Comparison of ENCODE assay signal across 22 cellular contexts in genomic region chr5:1384521-1384920, GRCh38. TPM values are rescaled to one million over a fixed set of nuclear protein-coding genes. Genes with fewer than 3 reads are reported as not detected.
A peak's percentile ranks its signal among the peaks of the same experiment; 100 is the strongest.
DNase-seq lines count a peak whose midpoint lies in the region; ATAC-seq and TF ChIP-seq lines count a peak whose summit lies in the region.
"Had no signal": no experiment of that assay in that cellular context is flagged by ENCODE, and none has a peak within 500 bp of the region (broad histone marks: within the 10 kb centered on the region; RNA-seq: fewer than 3 reads in every experiment).

No MANE protein-coding gene starts in this region.

- peaks cover 16 to 31% of the 10 kb centered on the region in 2 donors for H3K4me1 ChIP-seq in naive thymus-derived CD4-positive, alpha-beta T cell (ENCODE audit: control insufficient read depth in 2 of 2, insufficient read depth in 2 of 2, low read length in 2 of 2)
- peaks cover 5 to 39% (median 27%) of the 10 kb centered on the region in 6 donors for H3K4me1 ChIP-seq in spleen
- H3K4me1 ChIP-seq: BE2C had no signal

- peak overlapping the region in 2 of 5 donors; percentile 2 to 36 for H3K4me3 Mint-ChIP-seq in immature natural killer cell
- peak overlapping the region in 3 of 10 donors; percentile 90 to 98 (median 98) for H3K4me3 Mint-ChIP-seq in naive thymus-derived CD4-positive, alpha-beta T cell
- no peak overlapping the region for H3K4me3 Mint-ChIP-seq in activated T-helper 17 cell treated with anti-CD3 and anti-CD28 coated beads, Interleukin-2, amount 50 U/mL, for 72 hours

- no peaks in the 10 kb centered on the region for H3K27me3 ChIP-seq in naive thymus-derived CD4-positive, alpha-beta T cell (ENCODE audit: control insufficient read depth in 2 of 2, insufficient read depth in 2 of 2, low read length in 2 of 2)
- peaks cover 0 to 41% (median 0%) of the 10 kb centered on the region in 7 donors for H3K27me3 ChIP-seq in spleen (replicated peaks in 1 of 7)

- no peaks in the 10 kb centered on the region for H3K9me3 Mint-ChIP-seq in immature natural killer cell
- peaks cover 0 to 3% (median 0%) of the 10 kb centered on the region in 11 donors for H3K9me3 Mint-ChIP-seq in naive thymus-derived CD4-positive, alpha-beta T cell
- H3K9me3 Mint-ChIP-seq in activated T-helper 17 cell treated with anti-CD3 and anti-CD28 coated beads, Interleukin-2, amount 50 U/mL, for 72 hours: no peaks in the 10 kb centered on the region

- ATAC-seq in Right ventricle myocardium superior (ENCODE audit: poor library complexity): no peak
- ATAC-seq in left cardiac atrium: no peak
- ATAC-seq in naive thymus-derived CD4-positive, alpha-beta T cell: no peak
- no peak for ATAC-seq in HG03442 (IDR thresholded peaks at IDR 0.05; ENCODE audit: unreplicated experiment)
- ATAC-seq in HG03457 (IDR thresholded peaks at IDR 0.05; ENCODE audit: unreplicated experiment): no peak
- no peak for ATAC-seq in activated T-helper 17 cell treated with anti-CD3 and anti-CD28 coated beads, Interleukin-2, amount 50 U/mL, for 72 hours (replicated peaks)
- ATAC-seq: A549, GM23338 had no signal

- intact Hi-C loops in Right ventricle myocardium superior (cut with DNase I) (loop anchor here (10.0 kb wide), 1 partner anchor 260 kb away; no protein-coding TSS in a partner anchor), left cardiac atrium (cut with DNase I) (loop anchor here in 1 of 2 donors (10.0 kb wide), 1 partner anchor 260 kb away; no protein-coding TSS in a partner anchor), spleen (cut with DNase I; ENCODE audit: low total_unique reads) (loop anchor here (10.0 kb wide), 1 partner anchor 260 kb away; no protein-coding TSS in a partner anchor)
- intact Hi-C loops in naive thymus-derived CD4-positive, alpha-beta T cell (cut with micrococcal nuclease): loop anchor here (10.0 kb wide), 2 partner anchors 220 to 770 kb away; partner anchors contain the start of gene CEP72 (in 1 of the 2)

- H3K9me3 ChIP-seq in naive thymus-derived CD4-positive, alpha-beta T cell (ENCODE audit: control insufficient read depth in 2 of 3, low read length in 3 of 3): no peaks in the 10 kb centered on the region
- peaks cover 0 to 6% (median 0%) of the 10 kb centered on the region in 8 donors for H3K9me3 ChIP-seq in spleen

- H3K27me3 Mint-ChIP-seq in immature natural killer cell (ENCODE audit: low read depth in 3 of 3): peaks cover 8 to 29% (median 14%) of the 10 kb centered on the region in 3 donors
- H3K27me3 Mint-ChIP-seq in naive thymus-derived CD4-positive, alpha-beta T cell: peaks cover 0 to 17% (median 0%) of the 10 kb centered on the region in 5 donors
- H3K27me3 Mint-ChIP-seq in activated T-helper 17 cell treated with anti-CD3 and anti-CD28 coated beads, Interleukin-2, amount 50 U/mL, for 72 hours: peaks cover 4% of the 10 kb centered on the region
- H3K27me3 Mint-ChIP-seq: CD4-positive, alpha-beta memory T cell had no signal

- H3K4me3 ChIP-seq in naive thymus-derived CD4-positive, alpha-beta T cell (ENCODE audit: low read length): no peak overlapping the region
- no peak overlapping the region for H3K4me3 ChIP-seq in spleen
- H3K4me3 ChIP-seq: A549, HAP-1 had no signal

- H3K36me3 Mint-ChIP-seq in immature natural killer cell: no peaks in the 10 kb centered on the region
- H3K36me3 Mint-ChIP-seq in naive thymus-derived CD4-positive, alpha-beta T cell: no peaks in the 10 kb centered on the region
- no peaks in the 10 kb centered on the region for H3K36me3 Mint-ChIP-seq in activated T-helper 17 cell treated with anti-CD3 and anti-CD28 coated beads, Interleukin-2, amount 50 U/mL, for 72 hours (ENCODE audit: low read depth)

- TF ChIP-seq CTCF in spleen (IDR thresholded peaks at IDR 0.05 in 8 of 11, conservative IDR thresholded peaks at IDR 0.05 in 3 of 11): no peak

- no peak for TF ChIP-seq POLR2A in spleen (IDR thresholded peaks at IDR 0.05)

- 81 to 94% (median 84%) methylated on average over 9 to 10 of the region's 10 CpGs for WGBS in spleen, 5 donors

- DNase-seq in Right ventricle myocardium superior (peak; percentile 12), left cardiac atrium (no peak), immature natural killer cell (no peak), spleen (peak; percentile 77)
- no peak for DNase-seq in naive thymus-derived CD4-positive, alpha-beta T cell
- DNase-seq: 8988T; ACHN; AML-193; BE2C; Caco-2; CD4-positive, alpha-beta memory T cell; DMS153; DMS79 treated with DMSO at 0.1 percent for 48 hours; GF-D8; HFFc6 had no signal

- H3K4me1 Mint-ChIP-seq in immature natural killer cell: peaks cover 35 to 51% of the 10 kb centered on the region in 2 donors
- peaks cover 17 to 44% (median 34%) of the 10 kb centered on the region in 7 donors for H3K4me1 Mint-ChIP-seq in naive thymus-derived CD4-positive, alpha-beta T cell
- H3K4me1 Mint-ChIP-seq in activated T-helper 17 cell treated with anti-CD3 and anti-CD28 coated beads, Interleukin-2, amount 50 U/mL, for 72 hours: peaks cover 12% of the 10 kb centered on the region

- peak overlapping the region in 5 of 6 donors; percentile 53 to 99 (median 90) for H3K27ac Mint-ChIP-seq in immature natural killer cell
- H3K27ac Mint-ChIP-seq in naive thymus-derived CD4-positive, alpha-beta T cell: peak overlapping the region in 6 of 9 donors; percentile 49 to 100 (median 98)
- no peak overlapping the region for H3K27ac Mint-ChIP-seq in activated T-helper 17 cell treated with anti-CD3 and anti-CD28 coated beads, Interleukin-2, amount 50 U/mL, for 72 hours
- H3K27ac Mint-ChIP-seq: GM23338, HFFc6 had no signal

- H3K36me3 ChIP-seq in naive thymus-derived CD4-positive, alpha-beta T cell (ENCODE audit: control insufficient read depth in 2 of 3, insufficient read depth in 3 of 3, low read length in 3 of 3): no peaks in the 10 kb centered on the region
- no peaks in the 10 kb centered on the region for H3K36me3 ChIP-seq in spleen
- H3K36me3 ChIP-seq: BE2C; BLaER1 treated with 17β-estradiol and CSF1 and Interleukin-3, amounts not matched to agents 10 nM and 100 nM; HAP-1 had no signal

- POLR2A ChIA-PET in naive thymus-derived CD4-positive, alpha-beta T cell (lab: Charles Lee): interaction anchor here (1.9 to 3.6 kb wide), 6 partner anchors 40 to 152 kb away, joined by 5 to 40 read pairs (median 9); partner anchors contain the start of gene CLPTM1L

- no peak overlapping the region for H3K27ac ChIP-seq in naive thymus-derived CD4-positive, alpha-beta T cell (ENCODE audit: low read depth, low read length)
- no peak overlapping the region for H3K27ac ChIP-seq in spleen
- H3K27ac ChIP-seq: A549; BLaER1 treated with 17β-estradiol and CSF1 and Interleukin-3, amounts not matched to agents 10 nM and 100 nM had no signal

- CTCF ChIA-PET in naive thymus-derived CD4-positive, alpha-beta T cell (lab: Charles Lee): no interaction called here

RNA-seq across cellular contexts. Expression of gene CLPTM1L, which starts 39.6 kb away (rescaled TPM):
- total RNA-seq in Right ventricle myocardium superior (30.4 TPM), left cardiac atrium (10 to 100 TPM; 46.6 to 51.7 TPM), spleen (100 to 1,000 TPM in 3 of 7 donors, 10 to 100 TPM in 4; 87.2 to 118 (median 99.9) TPM)
- polyA plus RNA-seq in immature natural killer cell (10 to 100 TPM; 25.9 to 61.6 (median 35.7) TPM), spleen (10 to 100 TPM; 39.7 to 55.6 (median 45.1) TPM)
- 100 to 1,000 TPM in 1 of 5 experiments, 10 to 100 TPM in 4; 64.9 to 104 (median 71.9) TPM for total RNA-seq in naive thymus-derived CD4-positive, alpha-beta T cell
- polyA plus RNA-seq in naive thymus-derived CD4-positive, alpha-beta T cell: 10 to 100 TPM; 27.7 to 49.3 TPM
- 100 to 1,000 TPM in 1 of 2 donors, 10 to 100 TPM in 1; 42.3 to 118 TPM for total RNA-seq in activated T-helper 17 cell treated with anti-CD3 and anti-CD28 coated beads, Interleukin-2, amount 50 U/mL, for 72 hours

Comparison
In these comparisons a context has a peak if more than half of its experiments do, and no peak if none do; other contexts are left out.
1. DNase-seq: peak in Right ventricle myocardium superior (single experiment) and spleen (single experiment); none in left cardiac atrium (single experiment), immature natural killer cell (0 of 3) and naive thymus-derived CD4-positive, alpha-beta T cell (0 of 9).